1 cellular context compared by ENCODE assay signal in the genomic region with DNA sequence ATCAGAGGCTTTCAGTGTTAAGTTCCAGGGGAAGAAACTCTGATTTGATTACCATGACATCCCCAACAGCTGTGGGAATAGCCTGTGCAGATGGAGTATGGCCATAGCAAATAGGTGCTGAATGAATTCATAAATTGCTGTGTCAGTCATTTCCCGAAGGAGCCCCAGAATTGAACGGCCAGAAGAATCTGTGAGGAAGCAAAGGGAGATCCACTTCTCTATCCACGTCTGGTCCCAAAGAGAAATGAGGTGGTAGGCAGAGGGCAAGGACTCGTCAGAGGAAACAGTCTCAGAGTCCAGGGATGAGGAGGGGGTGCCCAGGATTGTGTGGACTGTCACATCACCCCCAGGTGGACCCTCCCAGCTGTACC.
A peak's percentile ranks its signal among the peaks of the same experiment; 100 is the strongest.
TF ChIP-seq lines count a peak whose summit lies in the region.

No MANE protein-coding gene starts in this region.

TF ChIP-seq in K562, 482 proteins besides CTCF, POLR2A, EP300 and RAD21 (continued from another document):
- TF ChIP-seq ATF7 (IDR thresholded peaks at IDR 0.05) (no peak), SAP30 (IDR thresholded peaks at IDR 0.05; ENCODE audit: borderline replicate concordance, insufficient read depth, low read depth, low read length, poor library complexity, severe bottlenecking) (peak; percentile 11), ZNF696 (CRISPR knock-in tag; conservative IDR thresholded peaks at IDR 0.05) (no peak), TFAP4 (CRISPR knock-in tag; IDR thresholded peaks at IDR 0.05; ENCODE audit: borderline replicate concordance) (peak; percentile 16; the same call in 1 of the 2 replicates), C11orf30 (IDR thresholded peaks at IDR 0.05; ENCODE audit: low read depth) (peak; percentile 92), MAFG (tag; conservative IDR thresholded peaks at IDR 0.05) (peak; percentile 84), SMARCA4 (IDR thresholded peaks at IDR 0.05) (no peak), KLF1 (tag; IDR thresholded peaks at IDR 0.05) (no peak), BCOR (IDR thresholded peaks at IDR 0.05) (no peak), SIRT6 (IDR thresholded peaks at IDR 0.05; ENCODE audit: low read depth, low read length) (no peak), ZNF316 (IDR thresholded peaks at IDR 0.05) (peak; percentile 95), DEAF1 (CRISPR knock-in tag; IDR thresholded peaks at IDR 0.05) (no peak), ZNF318 (IDR thresholded peaks at IDR 0.05; ENCODE audit: borderline replicate concordance in 1 of 2, low read depth in 1 of 2) (no peak), MAFK (IDR thresholded peaks at IDR 0.05; ENCODE audit: low read length) (peak; percentile 83), HSF4 (CRISPR knock-in tag; IDR thresholded peaks at IDR 0.05; ENCODE audit: borderline replicate concordance) (no peak), MTA1 (IDR thresholded peaks at IDR 0.05; ENCODE audit: borderline replicate concordance) (no peak), BMI1 (IDR thresholded peaks at IDR 0.05; ENCODE audit: low read length) (no peak), PPARD (CRISPR knock-in tag; IDR thresholded peaks at IDR 0.05) (no peak), ZBTB9 (CRISPR knock-in tag; IDR thresholded peaks at IDR 0.05) (no peak), U2AF1 (optimal IDR thresholded peaks at IDR 0.05; ENCODE audit: low read depth, low read length) (no peak), MAFF (IDR thresholded peaks at IDR 0.05; ENCODE audit: low read length) (peak; percentile 86)
